In genomic region chrX:94400488-94400887, GRCh38 we compare ENCODE assay signal across 11 cellular contexts.
DNase-seq lines count a peak whose midpoint lies in the region; ATAC-seq, FAIRE-seq and TF ChIP-seq lines count a peak whose summit lies in the region.
"Had no signal": no experiment of that assay in that cellular context is flagged by ENCODE, and none has a peak within 500 bp of the region (broad histone marks: within the 10 kb centered on the region; RNA-seq: fewer than 3 reads in every experiment).

No MANE protein-coding gene starts in this region.

- no peak overlapping the region for H3K4me3 ChIP-seq in hepatocyte
- H3K4me3 ChIP-seq: gastrocnemius medialis had no signal

- no peaks in the 10 kb centered on the region for H3K9me3 ChIP-seq in hepatocyte (ENCODE audit: low read depth)
- H3K9me3 ChIP-seq: BE2C, gastrocnemius medialis had no signal

- FAIRE-seq in GM12891 (lab: Jason Lieb, UNC) = peak; percentile 35

- 51% methylated on average over 2 of the region's 2 CpGs for WGBS in hepatocyte (ENCODE audit: low lambda C conversion rate, missing lambda C conversion rate)

- no peaks in the 10 kb centered on the region for H3K4me1 Mint-ChIP-seq in T-helper 2 cell treated with Interferon-gamma antibody and Interleukin-4, amounts not matched to agents 5 μg/mL and 100 μg/mL, for 36 hours (ENCODE audit: low read depth)
- H3K4me1 Mint-ChIP-seq: central memory CD8-positive, alpha-beta T cell had no signal

- H3K4me1 ChIP-seq in hepatocyte (ENCODE audit: insufficient read depth) = no peaks in the 10 kb centered on the region
- H3K4me1 ChIP-seq: BE2C, gastrocnemius medialis had no signal

- no peaks in the 10 kb centered on the region for H3K9me3 Mint-ChIP-seq in T-helper 2 cell treated with Interferon-gamma antibody and Interleukin-4, amounts not matched to agents 5 μg/mL and 100 μg/mL, for 36 hours

- TF ChIP-seq CTCF in hepatocyte (IDR thresholded peaks at IDR 0.05; ENCODE audit: poor library complexity) = no peak

- H3K27ac ChIP-seq in hepatocyte = peak overlapping the region; percentile 37
- H3K27ac ChIP-seq: gastrocnemius medialis had no signal

- H3K27me3 ChIP-seq in hepatocyte = no peaks in the 10 kb centered on the region
- H3K27me3 ChIP-seq: BE2C, gastrocnemius medialis had no signal

- DNase-seq in GM12891 (ENCODE audit: insufficient read length, low spot score) (no peak), hepatocyte (ENCODE audit: low spot score) (peak; percentile 18), KBM-7 (no peak), activated gamma-delta T cell treated with Interleukin-2 at 50 U/mL for 16 hours (no peak), NCI-H187 treated with DMSO at 0.1 percent for 48 hours (lab: John Stamatoyannopoulos, UW) (no peak)
- DNase-seq in T-helper 2 cell treated with Interferon-gamma antibody and Interleukin-4, amounts not matched to agents 5 μg/mL and 100 μg/mL, for 36 hours (ENCODE audit: low spot score) = no peak
- DNase-seq: BE2C, gastrocnemius medialis had no signal

- in situ Hi-C loops in KBM-7 (cut with MboI; ENCODE audit: low pct_unique_long_range_greater_than_20kb, low sequenced_read_pairs) = no loop called here

- H3K9me2 ChIP-seq in hepatocyte (replicated peaks; ENCODE audit: insufficient read depth) = no peaks in the 10 kb centered on the region

- peak; percentile 95 for ATAC-seq in GM21526 (IDR thresholded peaks at IDR 0.05; ENCODE audit: low FRiP score, unreplicated experiment)
- peak; percentile 97 for ATAC-seq in HG03378 (IDR thresholded peaks at IDR 0.05; ENCODE audit: unreplicated experiment)
- ATAC-seq: gastrocnemius medialis had no signal

- TF ChIP-seq POLR2A in GM12891 (IDR thresholded peaks at IDR 0.05; ENCODE audit: low read depth, low read length) = no peak

- no peak overlapping the region for H3K27ac Mint-ChIP-seq in T-helper 2 cell treated with Interferon-gamma antibody and Interleukin-4, amounts not matched to agents 5 μg/mL and 100 μg/mL, for 36 hours

- no peaks in the 10 kb centered on the region for H3K36me3 ChIP-seq in hepatocyte (replicated peaks; ENCODE audit: insufficient read depth, low read depth)
- H3K36me3 ChIP-seq: BE2C, gastrocnemius medialis had no signal

- no peak overlapping the region for H3K4me3 Mint-ChIP-seq in T-helper 2 cell treated with Interferon-gamma antibody and Interleukin-4, amounts not matched to agents 5 μg/mL and 100 μg/mL, for 36 hours
- H3K4me3 Mint-ChIP-seq: central memory CD8-positive, alpha-beta T cell had no signal

- no peaks in the 10 kb centered on the region for H4K20me1 ChIP-seq in hepatocyte (ENCODE audit: insufficient read depth, poor library complexity, severe bottlenecking)

- H2AFZ ChIP-seq in hepatocyte = no peak overlapping the region

- no peaks in the 10 kb centered on the region for H3K27me3 Mint-ChIP-seq in T-helper 2 cell treated with Interferon-gamma antibody and Interleukin-4, amounts not matched to agents 5 μg/mL and 100 μg/mL, for 36 hours (ENCODE audit: low read depth)
- H3K27me3 Mint-ChIP-seq: central memory CD8-positive, alpha-beta T cell had no signal

- no peaks in the 10 kb centered on the region for H3K79me2 ChIP-seq in hepatocyte

- no peak overlapping the region for H3K4me2 ChIP-seq in hepatocyte

- no peaks in the 10 kb centered on the region for H3K36me3 Mint-ChIP-seq in T-helper 2 cell treated with Interferon-gamma antibody and Interleukin-4, amounts not matched to agents 5 μg/mL and 100 μg/mL, for 36 hours (ENCODE audit: low read depth)

TF ChIP-seq in GM12891, 5 proteins besides CTCF, POLR2A, EP300 and RAD21:
- TF ChIP-seq PAX5 (IDR thresholded peaks at IDR 0.05; ENCODE audit: insufficient read depth, low read length, severe bottlenecking) = no peak
TF ChIP-seq in GM12891: peak in this region for 0.
